16 cellular contexts compared by ENCODE assay signal in genomic region chr2:67952066-67952465, GRCh38.
DNase-seq lines count a peak whose midpoint lies in the region; ATAC-seq lines count a peak whose summit lies in the region.
"Had no signal": no experiment of that assay in that cellular context is flagged by ENCODE, and none has a peak within 500 bp of the region (broad histone marks: within the 10 kb centered on the region; RNA-seq: fewer than 3 reads in every experiment).

No MANE protein-coding gene starts in this region.

- DNase-seq in NCI-H2029 treated with DMSO at 0.1 percent for 48 hours (lab: John Stamatoyannopoulos, UW) (peak; percentile 21), NOMO-1 treated with DMSO at 0.1 percent for 48 hours (lab: John Stamatoyannopoulos, UW; ENCODE audit: unreplicated experiment) (no peak), NK-92 (lab: John Stamatoyannopoulos, UW; ENCODE audit: unreplicated experiment) (no peak), midbrain (lab: John Stamatoyannopoulos, UW) (no peak)
- DNase-seq in activated T-cell treated with anti-CD3 and anti-CD28 coated beads, Interleukin-2, amount 50 U/mL, for 1 hour = no peak
- DNase-seq: activated CD4-positive, alpha-beta T cell treated with anti-CD3 and anti-CD28 coated beads for 48 hours; erythroblast; islet precursor cell; mesendoderm; NCI-H1092 treated with DMSO at 0.1 percent for 48 hours; NCI-H345; SIG-M5 had no signal

- ATAC-seq in GM18519 (IDR thresholded peaks at IDR 0.05; ENCODE audit: low FRiP score, unreplicated experiment) (peak; percentile 69), GM19467 (IDR thresholded peaks at IDR 0.05; ENCODE audit: unreplicated experiment) (peak; percentile 66), HG02885 (IDR thresholded peaks at IDR 0.05; ENCODE audit: poor library complexity, unreplicated experiment) (peak; percentile 82)
- ATAC-seq: K562 had no signal
